Comparison of ENCODE assay signal across 19 cellular contexts in genomic region chrX:132821974-132822633, GRCh38.
A peak's percentile ranks its signal among the peaks of the same experiment; 100 is the strongest.
DNase-seq lines count a peak whose midpoint lies in the region; ATAC-seq and TF ChIP-seq lines count a peak whose summit lies in the region.
"Had no signal": no experiment of that assay in that cellular context is flagged by ENCODE, and none has a peak within 500 bp of the region (broad histone marks: within the 10 kb centered on the region; RNA-seq: fewer than 3 reads in every experiment).

No MANE protein-coding gene starts in this region.

- no peaks in the 10 kb centered on the region for H3K27me3 ChIP-seq in hepatocyte
- H3K27me3 ChIP-seq in transverse colon = no peaks in the 10 kb centered on the region
- H3K27me3 ChIP-seq: brain microvascular endothelial cell had no signal

- WGBS in hepatocyte (ENCODE audit: low lambda C conversion rate, missing lambda C conversion rate) = 69% methylated on average over 3 of the region's 3 CpGs
- WGBS in transverse colon (ENCODE audit: low coverage in 1 of 2), 2 donors = 59% methylated on average over 3 of the region's 3 CpGs; no CpG with 5 or more reads in 1 of the 2 donors

- DNase-seq in hepatocyte (ENCODE audit: low spot score) (peak; percentile 6), transverse colon (peak; percentile 8), DMS79 treated with DMSO at 0.1 percent for 48 hours (lab: John Stamatoyannopoulos, UW) (no peak)
- DNase-seq: activated naive CD4-positive, alpha-beta T cell treated with anti-CD3 and anti-CD28 coated beads, Interleukin-2, amount 10 ng/mL, durations not matched to agents 7 days and 5 days; brain microvascular endothelial cell; DMS153; islet precursor cell; Karpas-422; NCI-H510A; pancreas; PC-3; Right ventricle myocardium superior; stimulated activated CD4-positive, alpha-beta T cell treated with anti-CD3 and anti-CD28 coated beads, Interleukin-2, amount 100 ng/mL, for 24 hours; T-helper 9 cell had no signal

- intact Hi-C loops in transverse colon (cut with DNase I; ENCODE audit: low total_unique reads) = no loop called here

- TF ChIP-seq EP300 in transverse colon (IDR thresholded peaks at IDR 0.05; ENCODE audit: low read depth) = no peak

- H3K4me2 ChIP-seq in hepatocyte = no peak overlapping the region

- peak; percentile 66 for ATAC-seq in GM19324 (IDR thresholded peaks at IDR 0.05; ENCODE audit: low FRiP score, unreplicated experiment)
- ATAC-seq in HG03135 (IDR thresholded peaks at IDR 0.05; ENCODE audit: unreplicated experiment) = peak; percentile 63
- no peak for ATAC-seq in GM18868 (IDR thresholded peaks at IDR 0.05; ENCODE audit: unreplicated experiment)
- no peak for ATAC-seq in HG03432 (IDR thresholded peaks at IDR 0.05; ENCODE audit: unreplicated experiment)
- ATAC-seq: pancreas, PC-3 had no signal

- H3K27ac ChIP-seq in hepatocyte = peak overlapping the region; percentile 74
- H3K27ac ChIP-seq in transverse colon = peak overlapping the region; percentile 26 to 68 (median 60)
- H3K27ac ChIP-seq: brain microvascular endothelial cell, pancreas, tibial nerve had no signal

- H3K4me1 ChIP-seq in hepatocyte (ENCODE audit: insufficient read depth) (no peaks in the 10 kb centered on the region), transverse colon (peaks cover 0 to 9% (median 0%) of the 10 kb centered on the region in 4 donors)
- H3K4me1 ChIP-seq: pancreas, tibial nerve had no signal

- no peak for TF ChIP-seq POLR2A in transverse colon (IDR thresholded peaks at IDR 0.05)

- no peaks in the 10 kb centered on the region for H4K20me1 ChIP-seq in hepatocyte (ENCODE audit: insufficient read depth, poor library complexity, severe bottlenecking)

- no peaks in the 10 kb centered on the region for H3K9me3 ChIP-seq in hepatocyte (ENCODE audit: low read depth)
- H3K9me3 ChIP-seq in transverse colon = no peaks in the 10 kb centered on the region
- H3K9me3 ChIP-seq: pancreas, tibial nerve had no signal

- H3K36me3 ChIP-seq in hepatocyte (replicated peaks; ENCODE audit: insufficient read depth, low read depth) = no peaks in the 10 kb centered on the region
- no peaks in the 10 kb centered on the region for H3K36me3 ChIP-seq in transverse colon
- H3K36me3 ChIP-seq: brain microvascular endothelial cell, pancreas, tibial nerve had no signal

- H3K4me3 ChIP-seq in hepatocyte (no peak overlapping the region), transverse colon (no peak overlapping the region)
- H3K4me3 ChIP-seq: pancreas, tibial nerve had no signal

- in situ Hi-C loops in transverse colon (cut with MboI; ENCODE audit: low pct_ligation_motif_present in 1 of 4, low pct_unique_long_range_greater_than_20kb in 1 of 4, low sequenced_read_pairs in 3 of 4) = no loop called here

- H2AFZ ChIP-seq in hepatocyte = no peak overlapping the region

- no peaks in the 10 kb centered on the region for H3K79me2 ChIP-seq in hepatocyte

- H3K9me2 ChIP-seq in hepatocyte (replicated peaks; ENCODE audit: insufficient read depth) = no peaks in the 10 kb centered on the region

- TF ChIP-seq CTCF in hepatocyte (IDR thresholded peaks at IDR 0.05; ENCODE audit: poor library complexity) (no peak), transverse colon (IDR thresholded peaks at IDR 0.05) (no peak)

Comparison
In these comparisons a context has a peak if more than half of its experiments do, and no peak if none do; other contexts are left out.
1. ATAC-seq: peak in GM19324 (single experiment) and HG03135 (single experiment); none in GM18868 (single experiment) and HG03432 (single experiment).